Comparison of ENCODE assay signal across 8 cellular contexts in genomic region chr21:33266784-33267135, GRCh38. TPM values are rescaled to one million over a fixed set of nuclear protein-coding genes. Genes with fewer than 3 reads are reported as not detected.
DNase-seq lines count a peak whose midpoint lies in the region; ATAC-seq, FAIRE-seq and TF ChIP-seq lines count a peak whose summit lies in the region.

No MANE protein-coding gene starts in this region.

- no peaks in the 10 kb centered on the region; the same call in 1 of the 2 replicates for H3K79me2 ChIP-seq in PC-3 (ENCODE audit: low read length)

- H4K20me1 ChIP-seq in PC-3 (ENCODE audit: low read length), result no peaks in the 10 kb centered on the region

- peak overlapping the region; percentile 95 for H2AFZ ChIP-seq in PC-3 (ENCODE audit: low read length)

- H3K4me1 ChIP-seq in PC-3 (ENCODE audit: insufficient read depth, low read length), result peaks cover 14% of the 10 kb centered on the region
- H3K4me1 ChIP-seq in thymus (ENCODE audit: control insufficient read depth, insufficient read depth, low read length), result peaks cover 18% of the 10 kb centered on the region

- TF ChIP-seq CTCF in PC-3 (conservative IDR thresholded peaks at IDR 0.05; ENCODE audit: low read depth, low read length) (no peak), cardiac fibroblast (IDR thresholded peaks at IDR 0.05; ENCODE audit: low read depth, low read length) (no peak)

- no peak for DNase-seq in GM12891 (ENCODE audit: insufficient read length, low spot score)
- DNase-seq in PC-3, result no peak
- DNase-seq in cardiac fibroblast (ENCODE audit: low read depth in 2 of 2), result no peak
- no peak for DNase-seq in memory B cell (ENCODE audit: low spot score in 2 of 2)
- no peak for DNase-seq in GM19240 (ENCODE audit: insufficient read length, low spot score)

- ATAC-seq in PC-3 (no peak; the same call in 1 of the 2 replicates), memory B cell (ENCODE audit: low read depth) (no peak), GM18870 (IDR thresholded peaks at IDR 0.05; ENCODE audit: unreplicated experiment) (no peak), HG03565 (IDR thresholded peaks at IDR 0.05; ENCODE audit: unreplicated experiment) (no peak)

- H3K36me3 Mint-ChIP-seq in memory B cell, result peaks cover 3% of the 10 kb centered on the region

- no TSS peak for BruUV-seq in PC-3 (replicated peaks; lab: Mats Ljungman, UMichigan)

- no peaks in the 10 kb centered on the region for H3K9me2 ChIP-seq in PC-3 (replicated peaks; ENCODE audit: low read length)

- peak; percentile 66 for FAIRE-seq in GM12891 (lab: Jason Lieb, UNC)

- H3K4me2 ChIP-seq in PC-3 (ENCODE audit: low read length), result peak overlapping the region; percentile 93

- POLR2A ChIA-PET in PC-3 (lab: Charles Lee; ENCODE audit: unreplicated experiment), result interaction anchor here (1.2 kb wide), 1 partner anchor 59 kb away, joined by 4 read pairs; no protein-coding TSS in a partner anchor

- intact Hi-C loops in PC-3 (cut with micrococcal nuclease), result loop anchor here (1.0 to 2.0 kb wide), 2 partner anchors 59 to 66 kb away; no protein-coding TSS in a partner anchor

- no peak overlapping the region for H3K27ac ChIP-seq in PC-3 (ENCODE audit: low read length)
- peak overlapping the region; percentile 93 for H3K27ac ChIP-seq in thymus (ENCODE audit: low read depth)

- no peaks in the 10 kb centered on the region for H3K27me3 ChIP-seq in PC-3 (ENCODE audit: low read length)
- no peaks in the 10 kb centered on the region for H3K27me3 ChIP-seq in thymus (ENCODE audit: control insufficient read depth, insufficient read depth)

- H3K4me3 ChIP-seq in PC-3 (ENCODE audit: low read length) (peak overlapping the region; percentile 88), cardiac fibroblast (replicated peaks in 1 of 2; ENCODE audit: low read depth in 2 of 2, low read length in 2 of 2) (peak overlapping the region; percentile 82 to 86), thymus (ENCODE audit: low read length) (peak overlapping the region; percentile 73)

- H3K9me3 Mint-ChIP-seq in memory B cell, result no peaks in the 10 kb centered on the region

- 4% methylated on average over 8 of the region's 8 CpGs for WGBS in thymus

- CTCF ChIA-PET in PC-3 (lab: Charles Lee), result interaction anchor here (0.6 to 1.5 kb wide), 3 partner anchors 67 to 433 kb away, joined by 3 to 7 read pairs (median 3); no protein-coding TSS in a partner anchor

- peak overlapping the region; percentile 96 for H3K27ac Mint-ChIP-seq in memory B cell

- peaks cover 36% of the 10 kb centered on the region for H3K4me1 Mint-ChIP-seq in memory B cell

- H3K36me3 ChIP-seq in PC-3 (ENCODE audit: low read depth, low read length) (no peaks in the 10 kb centered on the region), thymus (ENCODE audit: control insufficient read depth, insufficient read depth) (peaks cover 36% of the 10 kb centered on the region)

- no peak; the same call in none of the 2 replicates for TF ChIP-seq POLR2A in GM12891 (IDR thresholded peaks at IDR 0.05; ENCODE audit: low read depth, low read length)

- peak overlapping the region; percentile 99 for H3K4me3 Mint-ChIP-seq in memory B cell

- peaks cover 3% of the 10 kb centered on the region for H3F3A ChIP-seq in PC-3 (ENCODE audit: low read length, unreplicated experiment)

- no peaks in the 10 kb centered on the region for H3K9me3 ChIP-seq in PC-3 (ENCODE audit: low read length)
- no peaks in the 10 kb centered on the region for H3K9me3 ChIP-seq in thymus (ENCODE audit: control insufficient read depth)

- H3K9ac ChIP-seq in PC-3 (ENCODE audit: low read length), result peak overlapping the region; percentile 75

- H3K27me3 Mint-ChIP-seq in memory B cell, result no peaks in the 10 kb centered on the region

TF ChIP-seq in GM12891, 5 proteins besides CTCF, POLR2A, EP300 and RAD21:
- TF ChIP-seq POU2F2 (IDR thresholded peaks at IDR 0.05; ENCODE audit: low read depth, low read length), result peak; percentile 9; the same call in 1 of the 2 replicates
- no peak for TF ChIP-seq PAX5 (IDR thresholded peaks at IDR 0.05; ENCODE audit: insufficient read depth, low read length, severe bottlenecking)
- TF ChIP-seq TAF1 (IDR thresholded peaks at IDR 0.05; ENCODE audit: low read depth, low read length), result no peak

RNA-seq across cellular contexts. Expression of gene IL10RB, which starts 0.6 kb away (rescaled TPM):
- 24.5 TPM for polyA plus RNA-seq in GM12891 (2012; ENCODE audit: low read depth, missing spikeins)
- total RNA-seq in PC-3 (2014; rRNA removed), result 25.3 and 26.8 TPM in 2 replicates
- polyA plus RNA-seq in thymus, result 42.9 TPM

RNA-seq across cellular contexts. Expression of gene IFNAR2, which starts 37.0 kb away (rescaled TPM):
- polyA plus RNA-seq in GM12891 (2012; ENCODE audit: low read depth, missing spikeins), result 38.2 TPM
- total RNA-seq in PC-3 (2014; rRNA removed), result 2.1 and 7.1 TPM in 2 replicates
- 36.9 TPM for polyA plus RNA-seq in thymus

RNA-seq across cellular contexts. Expression of gene IFNAR1, which starts 58.0 kb away (rescaled TPM):
- polyA plus RNA-seq in GM12891 (2012; ENCODE audit: low read depth, missing spikeins), result 24.2 TPM
- 13.2 and 18.4 TPM in 2 replicates for total RNA-seq in PC-3 (2014; rRNA removed)
- 18.2 TPM for polyA plus RNA-seq in thymus
